ENCODE assay signal across 21 cellular contexts in genomic region chr11:3873712-3874349, GRCh38. TPM values are rescaled to one million over a fixed set of nuclear protein-coding genes. Genes with fewer than 3 reads are reported as not detected.
A peak's percentile ranks its signal among the peaks of the same experiment; 100 is the strongest.
DNase-seq lines count a peak whose midpoint lies in the region; ATAC-seq and TF ChIP-seq lines count a peak whose summit lies in the region.
"Had no signal": no experiment of that assay in that cellular context is flagged by ENCODE, and none has a peak within 500 bp of the region (broad histone marks: within the 10 kb centered on the region; RNA-seq: fewer than 3 reads in every experiment).

No MANE protein-coding gene starts in this region.

- H3K4me2 ChIP-seq in Loucy (ENCODE audit: low read depth, low read length, poor library complexity, severe bottlenecking): peak overlapping the region; percentile 36

- no peak for ATAC-seq in activated T-cell treated with anti-CD3 and anti-CD28 coated beads, Interleukin-2, amount 50 U/mL, for 72 hours (replicated peaks in 1 of 2)
- ATAC-seq in stimulated activated memory B cell treated with anti-CD40 and anti-IgM and Interleukin-4, amounts not matched to agents 10 μg/mL and 1 μg/mL and 100 μg/mL, for 72 hours: peak; percentile 62
- ATAC-seq: K562, SK-N-SH treated with all-trans-retinoic acid at 6 μM for 48 hours had no signal

- peaks cover 98% of the 10 kb centered on the region for H3K79me2 ChIP-seq in Loucy (ENCODE audit: insufficient read depth, low read length)

- H3K27me3 ChIP-seq in Loucy (ENCODE audit: insufficient read depth, low read length, poor library complexity, severe bottlenecking) (no peaks in the 10 kb centered on the region), MG63 (no peaks in the 10 kb centered on the region)
- H3K27me3 ChIP-seq: sigmoid colon had no signal

- no peaks in the 10 kb centered on the region for H3K9me3 ChIP-seq in Loucy (ENCODE audit: insufficient read depth, low read depth, low read length)
- H3K9me3 ChIP-seq in MG63: no peaks in the 10 kb centered on the region
- H3K9me3 ChIP-seq: sigmoid colon had no signal

- peak overlapping the region; percentile 32 for H3K9ac ChIP-seq in Loucy (ENCODE audit: low read depth, low read length, poor library complexity, severe bottlenecking)

- no peak for TF ChIP-seq CTCF in Loucy (conservative IDR thresholded peaks at IDR 0.05; ENCODE audit: low read length)

- no peak overlapping the region for H3K4me3 Mint-ChIP-seq in activated T-cell treated with anti-CD3 and anti-CD28 coated beads, Interleukin-2, amount 50 U/mL, for 72 hours
- H3K4me3 Mint-ChIP-seq in activated T-cell treated with anti-CD3 and anti-CD28 coated beads, Interleukin-2, amount 50 U/mL, for 24 hours: no peak overlapping the region
- no peak overlapping the region for H3K4me3 Mint-ChIP-seq in activated naive CD8-positive, alpha-beta T cell treated with anti-CD3 and anti-CD28 coated beads for 36 hours
- no peak overlapping the region for H3K4me3 Mint-ChIP-seq in stimulated activated memory B cell treated with anti-CD40 and anti-IgM and Interleukin-4, amounts not matched to agents 10 μg/mL and 1 μg/mL and 100 μg/mL, for 72 hours
- H3K4me3 Mint-ChIP-seq: activated CD4-positive, alpha-beta memory T cell treated with anti-CD3 and anti-CD28 coated beads, Interleukin-2, amount 10 ng/mL, durations not matched to agents 7 days and 5 days; activated naive CD4-positive, alpha-beta T cell treated with anti-CD3 and anti-CD28 coated beads for 36 hours; CD14-positive monocyte had no signal

- H3K27me3 Mint-ChIP-seq in activated T-cell treated with anti-CD3 and anti-CD28 coated beads, Interleukin-2, amount 50 U/mL, for 72 hours (ENCODE audit: low read depth): no peaks in the 10 kb centered on the region
- no peaks in the 10 kb centered on the region for H3K27me3 Mint-ChIP-seq in activated T-cell treated with anti-CD3 and anti-CD28 coated beads, Interleukin-2, amount 50 U/mL, for 24 hours
- no peaks in the 10 kb centered on the region for H3K27me3 Mint-ChIP-seq in activated naive CD8-positive, alpha-beta T cell treated with anti-CD3 and anti-CD28 coated beads for 36 hours
- H3K27me3 Mint-ChIP-seq in stimulated activated memory B cell treated with anti-CD40 and anti-IgM and Interleukin-4, amounts not matched to agents 10 μg/mL and 1 μg/mL and 100 μg/mL, for 72 hours: no peaks in the 10 kb centered on the region
- H3K27me3 Mint-ChIP-seq: activated CD4-positive, alpha-beta memory T cell treated with anti-CD3 and anti-CD28 coated beads, Interleukin-2, amount 10 ng/mL, durations not matched to agents 7 days and 5 days had no signal

- H3K36me3 ChIP-seq in Loucy (ENCODE audit: insufficient read depth, low read length) (no peaks in the 10 kb centered on the region; the same call in 1 of the 2 replicates), MG63 (no peaks in the 10 kb centered on the region)
- H3K36me3 ChIP-seq: sigmoid colon had no signal

- peaks cover 1 to 2% of the 10 kb centered on the region in 2 donors for H3K36me3 Mint-ChIP-seq in activated T-cell treated with anti-CD3 and anti-CD28 coated beads, Interleukin-2, amount 50 U/mL, for 72 hours (ENCODE audit: insufficient read depth in 2 of 2)
- H3K36me3 Mint-ChIP-seq in activated T-cell treated with anti-CD3 and anti-CD28 coated beads, Interleukin-2, amount 50 U/mL, for 24 hours (ENCODE audit: low read depth): peaks cover 15% of the 10 kb centered on the region
- peaks cover 23% of the 10 kb centered on the region for H3K36me3 Mint-ChIP-seq in activated naive CD8-positive, alpha-beta T cell treated with anti-CD3 and anti-CD28 coated beads for 36 hours
- no peaks in the 10 kb centered on the region for H3K36me3 Mint-ChIP-seq in stimulated activated memory B cell treated with anti-CD40 and anti-IgM and Interleukin-4, amounts not matched to agents 10 μg/mL and 1 μg/mL and 100 μg/mL, for 72 hours

- no peaks in the 10 kb centered on the region for H3K9me2 ChIP-seq in Loucy (replicated peaks; ENCODE audit: low read depth, low read length)

- H3K4me3 ChIP-seq in Loucy (ENCODE audit: low read length, poor library complexity, severe bottlenecking) (peak overlapping the region; percentile 45), MG63 (no peak overlapping the region)
- H3K4me3 ChIP-seq: K562, sigmoid colon had no signal

- no peaks in the 10 kb centered on the region for H3K9me3 Mint-ChIP-seq in activated T-cell treated with anti-CD3 and anti-CD28 coated beads, Interleukin-2, amount 50 U/mL, for 72 hours
- H3K9me3 Mint-ChIP-seq in activated T-cell treated with anti-CD3 and anti-CD28 coated beads, Interleukin-2, amount 50 U/mL, for 24 hours: no peaks in the 10 kb centered on the region
- H3K9me3 Mint-ChIP-seq in activated naive CD8-positive, alpha-beta T cell treated with anti-CD3 and anti-CD28 coated beads for 36 hours: no peaks in the 10 kb centered on the region
- no peaks in the 10 kb centered on the region for H3K9me3 Mint-ChIP-seq in stimulated activated memory B cell treated with anti-CD40 and anti-IgM and Interleukin-4, amounts not matched to agents 10 μg/mL and 1 μg/mL and 100 μg/mL, for 72 hours
- H3K9me3 Mint-ChIP-seq: activated CD4-positive, alpha-beta memory T cell treated with anti-CD3 and anti-CD28 coated beads, Interleukin-2, amount 10 ng/mL, durations not matched to agents 7 days and 5 days; activated naive CD4-positive, alpha-beta T cell treated with anti-CD3 and anti-CD28 coated beads for 36 hours; CD14-positive monocyte had no signal

- DNase-seq in activated T-cell treated with anti-CD3 and anti-CD28 coated beads, Interleukin-2, amount 50 U/mL, for 72 hours: no peak
- no peak for DNase-seq in activated T-cell treated with anti-CD3 and anti-CD28 coated beads, Interleukin-2, amount 50 U/mL, for 24 hours
- no peak for DNase-seq in activated naive CD8-positive, alpha-beta T cell treated with anti-CD3 and anti-CD28 coated beads for 36 hours
- DNase-seq in occipital lobe (lab: John Stamatoyannopoulos, UW) (no peak), NCI-H2107 treated with DMSO at 0.1 percent for 48 hours (lab: John Stamatoyannopoulos, UW; ENCODE audit: unreplicated experiment) (no peak), MG63 (no peak)
- DNase-seq: ACHN; activated CD4-positive, alpha-beta memory T cell treated with anti-CD3 and anti-CD28 coated beads, Interleukin-2, amount 10 ng/mL, durations not matched to agents 7 days and 5 days; activated CD4-positive, CD25-positive, alpha-beta regulatory T cell; activated naive CD4-positive, alpha-beta T cell treated with anti-CD3 and anti-CD28 coated beads for 36 hours; activated T-cell treated with anti-CD3 and anti-CD28 coated beads, Interleukin-2, amount 50 U/mL, for 1 hour; aorta; mammary epithelial cell; NCI-H2081; NCI-H446 treated with DMSO at 0.1 percent for 48 hours; sigmoid colon had no signal

- peaks cover 2% of the 10 kb centered on the region; the same call in 1 of the 2 replicates for H3F3A ChIP-seq in Loucy (ENCODE audit: low read depth)

- H3K27ac Mint-ChIP-seq in activated T-cell treated with anti-CD3 and anti-CD28 coated beads, Interleukin-2, amount 50 U/mL, for 72 hours: peak overlapping the region; percentile 36
- no peak overlapping the region for H3K27ac Mint-ChIP-seq in activated T-cell treated with anti-CD3 and anti-CD28 coated beads, Interleukin-2, amount 50 U/mL, for 24 hours
- H3K27ac Mint-ChIP-seq in activated naive CD8-positive, alpha-beta T cell treated with anti-CD3 and anti-CD28 coated beads for 36 hours: peak overlapping the region; percentile 61
- H3K27ac Mint-ChIP-seq in stimulated activated memory B cell treated with anti-CD40 and anti-IgM and Interleukin-4, amounts not matched to agents 10 μg/mL and 1 μg/mL and 100 μg/mL, for 72 hours: peak overlapping the region; percentile 47
- H3K27ac Mint-ChIP-seq: activated CD4-positive, alpha-beta memory T cell treated with anti-CD3 and anti-CD28 coated beads, Interleukin-2, amount 10 ng/mL, durations not matched to agents 7 days and 5 days; activated naive CD4-positive, alpha-beta T cell treated with anti-CD3 and anti-CD28 coated beads for 36 hours had no signal

- H3K4me1 ChIP-seq in Loucy (ENCODE audit: insufficient read depth, low read length, poor library complexity, severe bottlenecking): peaks cover 69% of the 10 kb centered on the region

- H2AFZ ChIP-seq in Loucy (ENCODE audit: low read length): no peak overlapping the region

- peaks cover 91% of the 10 kb centered on the region for H3K4me1 Mint-ChIP-seq in activated T-cell treated with anti-CD3 and anti-CD28 coated beads, Interleukin-2, amount 50 U/mL, for 72 hours (ENCODE audit: low read depth)
- peaks cover 87% of the 10 kb centered on the region for H3K4me1 Mint-ChIP-seq in activated T-cell treated with anti-CD3 and anti-CD28 coated beads, Interleukin-2, amount 50 U/mL, for 24 hours (ENCODE audit: low read depth)
- peaks cover 81% of the 10 kb centered on the region for H3K4me1 Mint-ChIP-seq in activated naive CD8-positive, alpha-beta T cell treated with anti-CD3 and anti-CD28 coated beads for 36 hours
- peaks cover 80% of the 10 kb centered on the region for H3K4me1 Mint-ChIP-seq in stimulated activated memory B cell treated with anti-CD40 and anti-IgM and Interleukin-4, amounts not matched to agents 10 μg/mL and 1 μg/mL and 100 μg/mL, for 72 hours

- H4K20me1 ChIP-seq in Loucy (ENCODE audit: insufficient read depth, low read length, poor library complexity, severe bottlenecking): peaks cover 18% of the 10 kb centered on the region

RNA-seq across cellular contexts. Expression of gene STIM1, which starts 18.4 kb away (rescaled TPM):
- total RNA-seq in activated T-cell treated with anti-CD3 and anti-CD28 coated beads, Interleukin-2, amount 50 U/mL, for 72 hours: 100 to 1,000 TPM; 129 to 157 TPM
- total RNA-seq in activated naive CD8-positive, alpha-beta T cell treated with anti-CD3 and anti-CD28 coated beads for 36 hours: 10 to 100 TPM; 49.4 to 55.4 TPM
- total RNA-seq in occipital lobe: 12.3 TPM
- 13.4 and 16.5 TPM in 2 replicates for total RNA-seq in MG63 (2014; rRNA removed; shearing (Covaris generic); ENCODE audit: low replicate concordance)

RNA-seq across cellular contexts. Expression of gene RHOG, which starts 33.1 kb away (rescaled TPM):
- 100 to 1,000 TPM; 196 to 215 TPM for total RNA-seq in activated T-cell treated with anti-CD3 and anti-CD28 coated beads, Interleukin-2, amount 50 U/mL, for 72 hours
- 100 to 1,000 TPM; 183 to 190 TPM for total RNA-seq in activated naive CD8-positive, alpha-beta T cell treated with anti-CD3 and anti-CD28 coated beads for 36 hours
- 2.0 TPM for total RNA-seq in occipital lobe
- 13.0 and 23.7 TPM in 2 replicates for total RNA-seq in MG63 (2014; rRNA removed; shearing (Covaris generic); ENCODE audit: low replicate concordance)
